ENCODE assay signal across 9 cellular contexts in genomic region chr1:24742090-24742938, GRCh38. TPM values are rescaled to one million over a fixed set of nuclear protein-coding genes. Genes with fewer than 3 reads are reported as not detected.
DNase-seq lines count a peak whose midpoint lies in the region; ATAC-seq and TF ChIP-seq lines count a peak whose summit lies in the region.
"Had no signal": no experiment of that assay in that cellular context is flagged by ENCODE, and none has a peak within 500 bp of the region (broad histone marks: within the 10 kb centered on the region; RNA-seq: fewer than 3 reads in every experiment).

No MANE protein-coding gene starts in this region.

- H3K36me3 ChIP-seq in Loucy (ENCODE audit: insufficient read depth, low read length): no peaks in the 10 kb centered on the region
- no peaks in the 10 kb centered on the region for H3K36me3 ChIP-seq in osteoblast (ENCODE audit: insufficient read depth, low read length)

- peak overlapping the region; percentile 21 for H3K4me3 ChIP-seq in Loucy (ENCODE audit: low read length, poor library complexity, severe bottlenecking)
- H3K4me3 ChIP-seq in osteoblast (ENCODE audit: insufficient read depth, low read length): no peak overlapping the region

- H3K9me2 ChIP-seq in Loucy (replicated peaks; ENCODE audit: low read depth, low read length): no peaks in the 10 kb centered on the region

- peaks cover 21% of the 10 kb centered on the region for H3K79me2 ChIP-seq in Loucy (ENCODE audit: insufficient read depth, low read length)
- peaks cover 20% of the 10 kb centered on the region for H3K79me2 ChIP-seq in osteoblast (ENCODE audit: insufficient read depth, low read length)

- peak overlapping the region; percentile 8 for H3K9ac ChIP-seq in Loucy (ENCODE audit: low read depth, low read length, poor library complexity, severe bottlenecking)

- H3K9me3 ChIP-seq in Loucy (ENCODE audit: insufficient read depth, low read depth, low read length): no peaks in the 10 kb centered on the region
- H3K9me3 ChIP-seq in osteoblast (ENCODE audit: low read depth, low read length): no peaks in the 10 kb centered on the region

- no peak for TF ChIP-seq CTCF in Loucy (conservative IDR thresholded peaks at IDR 0.05; ENCODE audit: low read length)
- no peak for TF ChIP-seq CTCF in osteoblast (IDR thresholded peaks at IDR 0.05; ENCODE audit: extremely low read depth, low read depth, low read length)

- peak overlapping the region; percentile 52 for H3K27ac ChIP-seq in osteoblast (ENCODE audit: low read depth, low read length)
- no peak overlapping the region for H3K27ac ChIP-seq in caudate nucleus (ENCODE audit: low read depth, low read length)

- H4K20me1 ChIP-seq in Loucy (ENCODE audit: insufficient read depth, low read length, poor library complexity, severe bottlenecking) (peaks cover 10% of the 10 kb centered on the region), osteoblast (ENCODE audit: insufficient read depth, low read length) (peaks cover 11% of the 10 kb centered on the region)

- peak overlapping the region; percentile 89 for H2AFZ ChIP-seq in Loucy (ENCODE audit: low read length)
- H2AFZ ChIP-seq in osteoblast (ENCODE audit: low read length): peak overlapping the region; percentile 58

- H3F3A ChIP-seq in Loucy (ENCODE audit: low read depth): no peaks in the 10 kb centered on the region

- H3K27me3 ChIP-seq in Loucy (ENCODE audit: insufficient read depth, low read length, poor library complexity, severe bottlenecking) (no peaks in the 10 kb centered on the region), osteoblast (ENCODE audit: insufficient read depth, low read length) (no peaks in the 10 kb centered on the region)

- peak overlapping the region; percentile 51 for H3K4me2 ChIP-seq in Loucy (ENCODE audit: low read depth, low read length, poor library complexity, severe bottlenecking)
- peak overlapping the region; percentile 21 for H3K4me2 ChIP-seq in osteoblast (ENCODE audit: insufficient read depth, low read length)

- ATAC-seq in GM18519 (IDR thresholded peaks at IDR 0.05; ENCODE audit: low FRiP score, unreplicated experiment): no peak
- ATAC-seq: Panc1 had no signal

- in situ Hi-C loops in G401 (cut with HindIII; ENCODE audit: low sequenced_read_pairs): no loop called here

- DNase-seq in G401 (ENCODE audit: low spot score) (peak; percentile 41), cerebellar cortex (ENCODE audit: low spot score) (peak; percentile 68), osteoblast (ENCODE audit: insufficient read length, low spot score, missing footprints) (peak; percentile 37), NCI-H128 (lab: John Stamatoyannopoulos, UW; ENCODE audit: unreplicated experiment) (no peak), SKM-1 treated with dmso at 0.1 percent for 144 hours (lab: John Stamatoyannopoulos, UW; ENCODE audit: unreplicated experiment) (no peak), caudate nucleus (lab: John Stamatoyannopoulos, UW) (no peak)

- H3K4me1 ChIP-seq in Loucy (ENCODE audit: insufficient read depth, low read length, poor library complexity, severe bottlenecking) (peaks cover 30% of the 10 kb centered on the region), osteoblast (ENCODE audit: insufficient read depth, low read length) (peaks cover 23% of the 10 kb centered on the region)

RNA-seq across cellular contexts. Expression of gene CLIC4, which starts 2.9 kb away (rescaled TPM):
- 111 and 171 TPM in 2 replicates for total RNA-seq in G401 (2014; rRNA removed; shearing (Covaris generic))
- 697 and 711 TPM in 2 replicates for total RNA-seq in osteoblast

Comparison
In these comparisons a context has a peak if more than half of its experiments do, and no peak if none do; other contexts are left out.
1. DNase-seq: peak in G401 (single experiment), cerebellar cortex (single experiment) and osteoblast (single experiment); none in NCI-H128 (single experiment), SKM-1 treated with dmso at 0.1 percent for 144 hours (single experiment) and caudate nucleus (0 of 61).